Comparison of ENCODE assay signal across 1 cellular context in genomic region chr1:31507676-31508530, GRCh38.
TF ChIP-seq lines count a peak whose summit lies in the region.

No MANE protein-coding gene starts in this region.

TF ChIP-seq in K562, 482 proteins besides CTCF, POLR2A, EP300 and RAD21 (continued from another document):
- TF ChIP-seq ZBTB2 (IDR thresholded peaks at IDR 0.05) (no peak), SAFB2 (IDR thresholded peaks at IDR 0.05; ENCODE audit: borderline replicate concordance, low read depth, low read length, severe bottlenecking) (no peak), PREB (CRISPR knock-in tag; IDR thresholded peaks at IDR 0.05) (no peak), ASH1L (IDR thresholded peaks at IDR 0.05; ENCODE audit: borderline replicate concordance, low read depth, partially characterized antibody) (no peak), DMBX1 (CRISPR knock-in tag; IDR thresholded peaks at IDR 0.05; ENCODE audit: borderline replicate concordance) (no peak), ZNF175 (CRISPR knock-in tag; IDR thresholded peaks at IDR 0.05; ENCODE audit: low read depth) (peak; percentile 67; the same call in 1 of the 2 replicates), ILF3 (IDR thresholded peaks at IDR 0.05; ENCODE audit: borderline replicate concordance) (no peak), NUFIP1 (IDR thresholded peaks at IDR 0.05; ENCODE audit: partially characterized antibody) (no peak), KDM5B (IDR thresholded peaks at IDR 0.05; ENCODE audit: insufficient replicate concordance, low read depth, low read length) (no peak), CEBPG (CRISPR knock-in tag; IDR thresholded peaks at IDR 0.05) (no peak), CEBPG (tag; conservative IDR thresholded peaks at IDR 0.05 in 1 of 2, IDR thresholded peaks at IDR 0.05 in 1 of 2) (no peak), CHD4 (IDR thresholded peaks at IDR 0.05; ENCODE audit: insufficient read depth, insufficient replicate concordance, low read depth, low read length, poor library complexity, severe bottlenecking) (no peak), HIVEP1 (CRISPR knock-in tag; IDR thresholded peaks at IDR 0.05) (no peak), SRSF9 (IDR thresholded peaks at IDR 0.05; ENCODE audit: borderline replicate concordance, low read depth, low read length) (no peak), ZNF639 (CRISPR knock-in tag; conservative IDR thresholded peaks at IDR 0.05 in 1 of 2, IDR thresholded peaks at IDR 0.05 in 1 of 2) (peak in 1 of 2 experiments; percentile 38; a peak in 1 of 4 replicates), EHMT2 (IDR thresholded peaks at IDR 0.05) (peak; percentile 38; the same call in 1 of the 2 replicates), TAF7 (tag; IDR thresholded peaks at IDR 0.05) (no peak), SMARCE1 (IDR thresholded peaks at IDR 0.05) (no peak), ZNF318 (IDR thresholded peaks at IDR 0.05; ENCODE audit: borderline replicate concordance in 1 of 2, low read depth in 1 of 2) (no peak), SIN3A (IDR thresholded peaks at IDR 0.05; ENCODE audit: borderline replicate concordance in 2 of 2, control insufficient read depth in 1 of 2, low read depth in 2 of 2, low read length in 2 of 2) (no peak), NEUROD1 (IDR thresholded peaks at IDR 0.05; ENCODE audit: borderline replicate concordance, low read depth, low read length, partially characterized antibody) (no peak), TCF15 (CRISPR knock-in tag; IDR thresholded peaks at IDR 0.05) (no peak), STAT5B (CRISPR knock-in tag; IDR thresholded peaks at IDR 0.05) (no peak), ARID3B (CRISPR knock-in tag; IDR thresholded peaks at IDR 0.05; ENCODE audit: borderline replicate concordance) (no peak), PHF8 (IDR thresholded peaks at IDR 0.05; ENCODE audit: borderline replicate concordance, low read length) (no peak), KDM2B (CRISPR knock-in tag; IDR thresholded peaks at IDR 0.05) (no peak), MEF2D (tag; conservative IDR thresholded peaks at IDR 0.05; ENCODE audit: low read depth) (no peak)
